1 cellular context compared by ENCODE assay signal in genomic region chr19:48516536-48516935, GRCh38.
TF ChIP-seq lines count a peak whose summit lies in the region.

No MANE protein-coding gene starts in this region.

TF ChIP-seq in HEK293, 187 proteins besides CTCF, POLR2A, EP300 and RAD21:
- TF ChIP-seq ZNF157 (tag by site-specific recombination; IDR thresholded peaks at IDR 0.05), result no peak
- TF ChIP-seq ZNF23 (tag by site-specific recombination; IDR thresholded peaks at IDR 0.05; ENCODE audit: borderline replicate concordance), result no peak
- TF ChIP-seq MYNN (tag by site-specific recombination; IDR thresholded peaks at IDR 0.05; ENCODE audit: borderline replicate concordance), result no peak
- no peak for TF ChIP-seq ZNF24 (tag by site-specific recombination; IDR thresholded peaks at IDR 0.05)
- TF ChIP-seq ZNF335 (tag by site-specific recombination; conservative IDR thresholded peaks at IDR 0.05), result no peak
- no peak for TF ChIP-seq ZNF426 (tag by site-specific recombination; IDR thresholded peaks at IDR 0.05)
- TF ChIP-seq ZNF76 (tag by site-specific recombination; IDR thresholded peaks at IDR 0.05; ENCODE audit: borderline replicate concordance, low read depth), result no peak
- peak; percentile 36 for TF ChIP-seq EGR2 (tag by site-specific recombination; IDR thresholded peaks at IDR 0.05; ENCODE audit: low read depth)
- TF ChIP-seq ELK4 (IDR thresholded peaks at IDR 0.05; ENCODE audit: borderline replicate concordance, low read depth, low read length), result no peak
- TF ChIP-seq ZNF623 (tag by site-specific recombination; IDR thresholded peaks at IDR 0.05), result no peak
- TF ChIP-seq ZNF394 (tag by site-specific recombination; IDR thresholded peaks at IDR 0.05; ENCODE audit: borderline replicate concordance), result no peak
- no peak for TF ChIP-seq ZNF37A (tag by site-specific recombination; IDR thresholded peaks at IDR 0.05)
- 0 out of 2 replicates have a peak, but pooled peaks have one; percentile 13 for TF ChIP-seq KLF9 (tag by site-specific recombination; IDR thresholded peaks at IDR 0.05; ENCODE audit: low read depth)
TF ChIP-seq in HEK293: peak in this region for 2.
